ENCODE assay signal across 9 cellular contexts in the genomic region with DNA sequence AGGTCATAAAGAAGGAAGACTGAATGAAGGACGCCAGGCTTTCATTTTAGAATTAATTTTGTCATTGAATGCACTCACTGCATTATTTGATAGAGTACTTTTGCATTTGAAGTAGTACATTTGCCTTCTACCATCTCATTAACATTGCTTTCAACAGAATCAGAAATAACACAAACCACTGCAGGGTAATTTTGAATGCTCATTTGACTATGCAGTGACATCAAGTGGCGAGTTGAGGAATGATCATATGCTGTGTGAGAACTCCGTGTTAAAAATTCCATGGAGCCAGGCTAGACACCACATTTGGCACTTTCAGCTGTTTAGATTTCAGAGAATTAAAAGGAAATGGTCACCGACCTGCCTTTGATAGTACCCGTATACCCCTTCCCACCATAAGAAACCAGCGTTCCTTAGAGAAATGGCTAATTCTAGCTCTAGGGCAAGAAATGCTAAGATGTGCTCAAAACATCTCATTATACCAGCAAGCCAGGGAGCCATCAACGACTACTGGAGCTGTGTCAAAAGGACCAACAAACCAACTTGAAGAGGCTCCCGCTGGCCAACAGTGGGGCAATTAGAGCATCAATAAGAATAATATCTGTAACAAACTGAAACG. TPM values are rescaled to one million over a fixed set of nuclear protein-coding genes. Genes with fewer than 3 reads are reported as not detected.
DNase-seq lines count a peak whose midpoint lies in the region; ATAC-seq and TF ChIP-seq lines count a peak whose summit lies in the region.
"Had no signal": no experiment of that assay in that cellular context is flagged by ENCODE, and none has a peak within 500 bp of the region (broad histone marks: within the 10 kb centered on the region; RNA-seq: fewer than 3 reads in every experiment).

No MANE protein-coding gene starts in this region.

- H3K36me3 Mint-ChIP-seq in activated CD4-positive, alpha-beta T cell treated with anti-CD3 and anti-CD28 coated beads for 36 hours (ENCODE audit: low read depth) = peaks cover 5% of the 10 kb centered on the region

- ATAC-seq in activated CD4-positive, alpha-beta T cell treated with anti-CD3 and anti-CD28 coated beads for 36 hours = no peak
- ATAC-seq in left lung (peak; percentile 76), HG03520 (IDR thresholded peaks at IDR 0.05; ENCODE audit: unreplicated experiment) (no peak), GM19328 (IDR thresholded peaks at IDR 0.05; ENCODE audit: unreplicated experiment) (no peak)

- no peaks in the 10 kb centered on the region for H3K4me1 Mint-ChIP-seq in activated CD4-positive, alpha-beta T cell treated with anti-CD3 and anti-CD28 coated beads for 36 hours

- POLR2A ChIA-PET in activated CD4-positive, alpha-beta T cell treated with anti-CD3 and anti-CD28 coated beads for 36 hours (lab: Charles Lee) = no interaction called here

- H3K27ac Mint-ChIP-seq in activated CD4-positive, alpha-beta T cell treated with anti-CD3 and anti-CD28 coated beads for 36 hours = no peak overlapping the region
- H3K27ac Mint-ChIP-seq: activated naive CD8-positive, alpha-beta T cell treated with anti-CD3 and anti-CD28 coated beads, Interleukin-2, amount 10 ng/mL, durations not matched to agents 7 days and 5 days had no signal

- peak in 1 of 2 donors; percentile 44 for TF ChIP-seq CTCF in left lung (IDR thresholded peaks at IDR 0.05)

- no peak overlapping the region for H3K27ac ChIP-seq in left lung

- H3K4me3 ChIP-seq in left lung = no peak overlapping the region

- H3K9me3 Mint-ChIP-seq in activated CD4-positive, alpha-beta T cell treated with anti-CD3 and anti-CD28 coated beads for 36 hours (ENCODE audit: low read depth) = no peaks in the 10 kb centered on the region
- H3K9me3 Mint-ChIP-seq: activated naive CD8-positive, alpha-beta T cell treated with anti-CD3 and anti-CD28 coated beads, Interleukin-2, amount 10 ng/mL, durations not matched to agents 7 days and 5 days had no signal

- no peaks in the 10 kb centered on the region for H3K9me3 ChIP-seq in left lung

- H3K36me3 ChIP-seq in left lung = peaks cover 0 to 59% of the 10 kb centered on the region in 2 donors

- intact Hi-C loops in activated CD4-positive, alpha-beta T cell treated with anti-CD3 and anti-CD28 coated beads for 36 hours (cut with DNase I, micrococcal nuclease) = loop anchor here (1.0 to 5.0 kb wide), 4 partner anchors 67 to 196 kb away; a partner anchor contains a TSS
- intact Hi-C loops in left lung (cut with DNase I) = loop anchor here in 1 of 2 donors (5.0 kb wide), 1 partner anchor 66 kb away; no protein-coding TSS in a partner anchor

- CTCF ChIA-PET in activated CD4-positive, alpha-beta T cell treated with anti-CD3 and anti-CD28 coated beads for 36 hours (lab: Charles Lee) = interaction anchor here (0.7 to 7.5 kb wide), 8 partner anchors 9 to 229 kb away, joined by 3 to 58 read pairs (median 4); no protein-coding TSS in a partner anchor

- no peaks in the 10 kb centered on the region for H3K27me3 ChIP-seq in left lung

- H3K4me1 ChIP-seq in left lung = peaks cover 0 to 16% of the 10 kb centered on the region in 2 donors

- DNase-seq in activated CD4-positive, alpha-beta T cell treated with anti-CD3 and anti-CD28 coated beads for 36 hours = peak; percentile 16
- no peak for DNase-seq in activated CD4-positive, alpha-beta T cell treated with anti-CD3 and anti-CD28 coated beads for 1 hour
- DNase-seq in NCI-H2227 (lab: John Stamatoyannopoulos, UW; ENCODE audit: unreplicated experiment) (peak; percentile 12), cerebellum (ENCODE audit: low spot score) (peak; percentile 38), left lung (no peak)
- no peak for DNase-seq in stimulated activated naive CD4-positive, alpha-beta T cell treated with Interleukin-2 at 50 U/mL for 16 hours (lab: John Stamatoyannopoulos, UW)
- DNase-seq: activated naive CD8-positive, alpha-beta T cell treated with anti-CD3 and anti-CD28 coated beads, Interleukin-2, amount 10 ng/mL, durations not matched to agents 7 days and 5 days had no signal

- no peaks in the 10 kb centered on the region for H3K27me3 Mint-ChIP-seq in activated CD4-positive, alpha-beta T cell treated with anti-CD3 and anti-CD28 coated beads for 36 hours
- H3K27me3 Mint-ChIP-seq: activated naive CD8-positive, alpha-beta T cell treated with anti-CD3 and anti-CD28 coated beads, Interleukin-2, amount 10 ng/mL, durations not matched to agents 7 days and 5 days had no signal

- no peak overlapping the region for H3K4me3 Mint-ChIP-seq in activated CD4-positive, alpha-beta T cell treated with anti-CD3 and anti-CD28 coated beads for 36 hours
- H3K4me3 Mint-ChIP-seq: activated naive CD8-positive, alpha-beta T cell treated with anti-CD3 and anti-CD28 coated beads, Interleukin-2, amount 10 ng/mL, durations not matched to agents 7 days and 5 days had no signal

RNA-seq across cellular contexts. Expression of a gene that starts 16.5 kb away (rescaled TPM):
- total RNA-seq in activated CD4-positive, alpha-beta T cell treated with anti-CD3 and anti-CD28 coated beads for 36 hours = 10 to 100 TPM; 23.5 to 28.6 TPM
- total RNA-seq in cerebellum = 4.5 TPM
- total RNA-seq in left lung = 10 to 100 TPM; 79.5 to 81.1 TPM

RNA-seq across cellular contexts. Expression of a gene that starts 31.6 kb away (rescaled TPM):
- not detected for total RNA-seq in activated CD4-positive, alpha-beta T cell treated with anti-CD3 and anti-CD28 coated beads for 36 hours
- total RNA-seq in cerebellum = not detected
- total RNA-seq in left lung = not detected
- total RNA-seq: activated naive CD8-positive, alpha-beta T cell treated with anti-CD3 and anti-CD28 coated beads, Interleukin-2, amount 10 ng/mL, durations not matched to agents 7 days and 5 days had no signal

Comparison
In these comparisons a context has a peak if more than half of its experiments do, and no peak if none do; other contexts are left out.
1. DNase-seq: peak in activated CD4-positive, alpha-beta T cell treated with anti-CD3 and anti-CD28 coated beads for 36 hours (single experiment), NCI-H2227 (single experiment) and cerebellum (single experiment); none in activated CD4-positive, alpha-beta T cell treated with anti-CD3 and anti-CD28 coated beads for 1 hour (single experiment), left lung (0 of 2) and stimulated activated naive CD4-positive, alpha-beta T cell treated with Interleukin-2 at 50 U/mL for 16 hours (single experiment).